Comparison of ENCODE assay signal across 1 cellular context in genomic region chr1:175900171-175900570, GRCh38.
TF ChIP-seq lines count a peak whose summit lies in the region.

No MANE protein-coding gene starts in this region.

TF ChIP-seq in SK-N-SH treated with all-trans-retinoic acid at 6 μM for 48 hours, 23 proteins besides CTCF, POLR2A, EP300 and RAD21 (continued from another document):
- TF ChIP-seq TSHZ2 (CRISPR knock-in tag; IDR thresholded peaks at IDR 0.05) (no peak), CSRNP3 (CRISPR knock-in tag; IDR thresholded peaks at IDR 0.05) (no peak), POU6F1 (CRISPR knock-in tag; IDR thresholded peaks at IDR 0.05; ENCODE audit: borderline replicate concordance, low read depth) (no peak), RARB (CRISPR knock-in tag; IDR thresholded peaks at IDR 0.05) (no peak), CSDC2 (CRISPR knock-in tag; IDR thresholded peaks at IDR 0.05) (no peak), ARNTL (CRISPR knock-in tag; IDR thresholded peaks at IDR 0.05; ENCODE audit: borderline replicate concordance, low read depth) (no peak), ZFP30 (CRISPR knock-in tag; IDR thresholded peaks at IDR 0.05) (no peak)
- TF ChIP-seq, protein P1, sequence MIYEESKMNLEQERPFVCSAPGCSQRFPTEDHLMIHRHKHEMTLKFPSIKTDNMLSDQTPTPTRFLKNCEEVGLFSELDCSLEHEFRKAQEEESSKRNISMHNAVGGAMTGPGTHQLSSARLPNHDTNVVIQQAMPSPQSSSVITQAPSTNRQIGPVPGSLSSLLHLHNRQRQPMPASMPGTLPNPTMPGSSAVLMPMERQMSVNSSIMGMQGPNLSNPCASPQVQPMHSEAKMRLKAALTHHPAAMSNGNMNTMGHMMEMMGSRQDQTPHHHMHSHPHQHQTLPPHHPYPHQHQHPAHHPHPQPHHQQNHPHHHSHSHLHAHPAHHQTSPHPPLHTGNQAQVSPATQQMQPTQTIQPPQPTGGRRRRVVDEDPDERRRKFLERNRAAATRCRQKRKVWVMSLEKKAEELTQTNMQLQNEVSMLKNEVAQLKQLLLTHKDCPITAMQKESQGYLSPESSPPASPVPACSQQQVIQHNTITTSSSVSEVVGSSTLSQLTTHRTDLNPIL (CRISPR knock-in tag; IDR thresholded peaks at IDR 0.05; ENCODE audit: low read depth): no peak
